Comparison of ENCODE assay signal across 9 cellular contexts in genomic region chr11:29448246-29448877, GRCh38.
DNase-seq lines count a peak whose midpoint lies in the region; TF ChIP-seq lines count a peak whose summit lies in the region.
"Had no signal": no experiment of that assay in that cellular context is flagged by ENCODE, and none has a peak within 500 bp of the region (broad histone marks: within the 10 kb centered on the region; RNA-seq: fewer than 3 reads in every experiment).

No MANE protein-coding gene starts in this region.

- H3K27me3 Mint-ChIP-seq in osteocyte (ENCODE audit: unreplicated experiment): no peaks in the 10 kb centered on the region
- H3K27me3 Mint-ChIP-seq: activated B cell treated with CpG ODN at 0.5 μM for 24 hours had no signal

- no peak overlapping the region for H3K4me2 ChIP-seq in fibroblast of lung (ENCODE audit: extremely low read depth, insufficient read depth, low read length)

- H4K20me1 ChIP-seq in fibroblast of lung (ENCODE audit: control insufficient read depth, extremely low read depth, insufficient read depth, low read length): no peaks in the 10 kb centered on the region

- no peaks in the 10 kb centered on the region for H3K4me1 ChIP-seq in fibroblast of lung (ENCODE audit: control insufficient read depth, extremely low read depth, insufficient read depth, low read length)

- H3K27ac Mint-ChIP-seq in osteocyte (ENCODE audit: unreplicated experiment): no peak overlapping the region
- H3K27ac Mint-ChIP-seq: activated B cell treated with CpG ODN at 0.5 μM for 24 hours had no signal

- TF ChIP-seq CTCF in GM12872 (IDR thresholded peaks at IDR 0.05; ENCODE audit: insufficient read depth, low read depth, low read length) (0 out of 3 replicates have a peak, but pooled peaks have one; percentile 21), fibroblast of lung (conservative IDR thresholded peaks at IDR 0.05 in 1 of 2, IDR thresholded peaks at IDR 0.05 in 1 of 2; ENCODE audit: low read depth in 1 of 2, low read length in 2 of 2) (peak in 1 of 2 donors; percentile 38), osteocyte (IDR thresholded peaks at IDR 0.05) (peak; percentile 63)

- H3K79me2 ChIP-seq in fibroblast of lung (ENCODE audit: control insufficient read depth, insufficient read depth, low read length): no peaks in the 10 kb centered on the region

- H3K27ac ChIP-seq in fibroblast of lung (ENCODE audit: insufficient read depth, low read length): no peak overlapping the region

- no peaks in the 10 kb centered on the region for H3K36me3 Mint-ChIP-seq in osteocyte (ENCODE audit: unreplicated experiment)

- H3K27me3 ChIP-seq in fibroblast of lung (ENCODE audit: control insufficient read depth, insufficient read depth, low read length): no peaks in the 10 kb centered on the region

- no peak overlapping the region for H3K4me3 Mint-ChIP-seq in osteocyte (ENCODE audit: unreplicated experiment)
- H3K4me3 Mint-ChIP-seq: activated B cell treated with CpG ODN at 0.5 μM for 24 hours had no signal

- H3K9me3 Mint-ChIP-seq in osteocyte (ENCODE audit: unreplicated experiment): no peaks in the 10 kb centered on the region
- H3K9me3 Mint-ChIP-seq: activated B cell treated with CpG ODN at 0.5 μM for 24 hours had no signal

- peaks cover 19% of the 10 kb centered on the region for H3K4me1 Mint-ChIP-seq in osteocyte (ENCODE audit: unreplicated experiment)
- H3K4me1 Mint-ChIP-seq: activated B cell treated with CpG ODN at 0.5 μM for 24 hours had no signal

- peak; percentile 10 for DNase-seq in NOMO-1 treated with dmso at 0.1 percent for 144 hours (lab: John Stamatoyannopoulos, UW; ENCODE audit: unreplicated experiment)
- DNase-seq in fibroblast of lung (ENCODE audit: low read depth in 2 of 2): peak; percentile 5 to 18
- no peak for DNase-seq in osteocyte (ENCODE audit: extremely low spot score, unreplicated experiment)
- DNase-seq in T-helper 2 cell: no peak
- no peak for DNase-seq in COR-L47 (lab: John Stamatoyannopoulos, UW)
- DNase-seq in mucosa of gallbladder (ENCODE audit: low spot score): no peak
- DNase-seq in activated naive CD4-positive, alpha-beta T cell treated with Interleukin-2 at 50 U/mL for 16 hours: no peak
- DNase-seq: activated B cell treated with CpG ODN at 0.5 μM for 24 hours had no signal

- no peaks in the 10 kb centered on the region for H3K36me3 ChIP-seq in fibroblast of lung (ENCODE audit: control insufficient read depth, insufficient read depth, low read length)

- no peaks in the 10 kb centered on the region for H3K9me3 ChIP-seq in fibroblast of lung (ENCODE audit: control insufficient read depth, insufficient read depth, low read depth, low read length)

- H3K4me3 ChIP-seq in fibroblast of lung (replicated peaks in 1 of 4; ENCODE audit: control extremely low read depth in 1 of 4, insufficient read depth in 1 of 4, low read depth in 3 of 4, low read length in 4 of 4): no peak overlapping the region

- H2AFZ ChIP-seq in fibroblast of lung (ENCODE audit: low read length): no peak overlapping the region

- H3K9ac ChIP-seq in fibroblast of lung (ENCODE audit: insufficient read depth, low read length): no peak overlapping the region

Comparison
In these comparisons a context has a peak if more than half of its experiments do, and no peak if none do; other contexts are left out.
1. DNase-seq: peak in NOMO-1 treated with dmso at 0.1 percent for 144 hours (single experiment) and fibroblast of lung (2 of 2); none in osteocyte (single experiment), T-helper 2 cell (0 of 5), COR-L47 (single experiment), mucosa of gallbladder (single experiment) and activated naive CD4-positive, alpha-beta T cell treated with Interleukin-2 at 50 U/mL for 16 hours (single experiment).